In the genomic region with DNA sequence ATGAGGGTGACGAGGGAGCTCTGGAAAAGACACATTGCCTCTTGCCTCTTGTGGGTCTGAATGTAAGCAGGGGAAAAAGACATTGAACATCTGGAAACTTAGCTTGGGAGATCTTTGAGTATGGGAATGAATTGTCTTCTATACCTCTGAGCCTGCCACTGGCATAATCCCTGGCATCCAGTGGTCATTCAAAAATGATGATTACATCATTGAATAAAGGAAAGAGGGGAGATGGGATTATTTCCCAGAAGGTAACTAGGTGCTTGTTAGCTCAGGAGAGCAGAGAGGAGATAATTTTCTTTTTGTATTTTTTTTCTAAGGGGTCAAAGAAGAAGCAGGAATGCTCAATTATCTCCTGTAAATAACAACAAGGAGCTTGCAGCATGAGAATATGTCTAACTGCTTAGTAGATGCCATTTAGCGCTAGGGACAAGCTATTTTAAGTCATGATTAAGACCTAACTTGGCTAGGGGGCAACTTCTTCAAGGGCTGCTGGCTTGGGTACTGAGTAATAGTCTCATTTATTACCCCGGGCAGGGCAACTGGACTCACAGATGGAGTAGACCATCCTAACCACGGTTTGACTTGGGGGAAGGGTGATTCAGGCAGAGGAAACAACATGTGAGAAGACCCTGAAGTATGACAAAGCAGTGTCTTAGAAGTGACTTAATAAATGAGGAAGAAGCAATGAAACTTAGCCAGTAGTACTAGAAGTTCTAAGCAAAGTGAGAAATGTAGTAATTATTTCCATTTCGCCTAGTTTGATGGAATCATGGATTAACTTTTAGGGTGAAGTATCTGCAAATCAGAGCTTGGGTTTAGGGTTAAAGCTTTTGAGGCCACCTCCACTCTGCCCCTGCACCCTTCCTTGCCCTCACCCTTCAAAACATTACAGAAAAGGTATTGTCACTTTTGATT, we compare ENCODE assay signal across 19 cellular contexts. TPM values are rescaled to one million over a fixed set of nuclear protein-coding genes. Genes with fewer than 3 reads are reported as not detected.
DNase-seq lines count a peak whose midpoint lies in the region; ATAC-seq, FAIRE-seq and TF ChIP-seq lines count a peak whose summit lies in the region.
"Had no signal": no experiment of that assay in that cellular context is flagged by ENCODE, and none has a peak within 500 bp of the region (broad histone marks: within the 10 kb centered on the region; RNA-seq: fewer than 3 reads in every experiment).

No MANE protein-coding gene starts in this region.

- DNase-seq in CD1c-positive myeloid dendritic cell (ENCODE audit: extremely low spot score) (peak; percentile 7), GM12892 (ENCODE audit: insufficient read length) (no peak), myocyte (ENCODE audit: low read depth) (peak; percentile 64), coronary artery (ENCODE audit: low spot score) (no peak), NCI-H2227 treated with DMSO at 0.1 percent for 48 hours (lab: John Stamatoyannopoulos, UW) (no peak), H7 (no peak)
- DNase-seq in activated CD8-positive, alpha-beta T cell treated with anti-CD3 and anti-CD28 coated beads, Interleukin-2, amount 10 ng/mL, durations not matched to agents 7 days and 5 days = no peak
- DNase-seq: left lung, NCI-H774 had no signal

- peak overlapping the region; percentile 17 for H3K4me3 Mint-ChIP-seq in activated CD8-positive, alpha-beta T cell treated with anti-CD3 and anti-CD28 coated beads, Interleukin-2, amount 10 ng/mL, durations not matched to agents 7 days and 5 days

- FAIRE-seq in GM12892 (lab: Jason Lieb, UNC) = peak; percentile 48
- FAIRE-seq: TTC549, urothelium cell line had no signal

- CTCF ChIA-PET in activated CD8-positive, alpha-beta T cell treated with anti-CD3 and anti-CD28 coated beads, Interleukin-2, amount 10 ng/mL, durations not matched to agents 7 days and 5 days (lab: Charles Lee) = interaction anchor here (0.9 to 3.6 kb wide), 8 partner anchors 24 to 794 kb away, joined by 3 to 15 read pairs (median 4); no protein-coding TSS in a partner anchor

- no peak overlapping the region for H3K4me3 ChIP-seq in coronary artery
- H3K4me3 ChIP-seq in H7 (ENCODE audit: insufficient read depth, low read depth, low read length) = no peak overlapping the region
- H3K4me3 ChIP-seq: left lung had no signal

- POLR2A ChIA-PET in activated CD8-positive, alpha-beta T cell treated with anti-CD3 and anti-CD28 coated beads, Interleukin-2, amount 10 ng/mL, durations not matched to agents 7 days and 5 days (lab: Charles Lee) = interaction anchor here (1.0 to 1.8 kb wide), 4 partner anchors 19 to 813 kb away, joined by 3 to 13 read pairs (median 4); a partner anchor contains a TSS

- no peak for TF ChIP-seq CTCF in coronary artery (IDR thresholded peaks at IDR 0.05)

- H3K27me3 Mint-ChIP-seq in activated CD8-positive, alpha-beta T cell treated with anti-CD3 and anti-CD28 coated beads, Interleukin-2, amount 10 ng/mL, durations not matched to agents 7 days and 5 days (ENCODE audit: low read depth) = no peaks in the 10 kb centered on the region

- H3K4me1 Mint-ChIP-seq in activated CD8-positive, alpha-beta T cell treated with anti-CD3 and anti-CD28 coated beads, Interleukin-2, amount 10 ng/mL, durations not matched to agents 7 days and 5 days (ENCODE audit: low read depth) = peaks cover 69% of the 10 kb centered on the region

- H3K27me3 ChIP-seq in H7 (ENCODE audit: control insufficient read depth, insufficient read depth, low read length) = no peaks in the 10 kb centered on the region
- H3K27me3 ChIP-seq: left lung had no signal

- peak overlapping the region; percentile 77 for H3K27ac Mint-ChIP-seq in activated CD8-positive, alpha-beta T cell treated with anti-CD3 and anti-CD28 coated beads, Interleukin-2, amount 10 ng/mL, durations not matched to agents 7 days and 5 days

- H3K9me3 Mint-ChIP-seq in activated CD8-positive, alpha-beta T cell treated with anti-CD3 and anti-CD28 coated beads, Interleukin-2, amount 10 ng/mL, durations not matched to agents 7 days and 5 days (ENCODE audit: insufficient read depth) = peaks cover 2% of the 10 kb centered on the region

- peaks cover 22% of the 10 kb centered on the region for H3K36me3 Mint-ChIP-seq in activated CD8-positive, alpha-beta T cell treated with anti-CD3 and anti-CD28 coated beads, Interleukin-2, amount 10 ng/mL, durations not matched to agents 7 days and 5 days (ENCODE audit: low read depth)

- ATAC-seq in activated CD8-positive, alpha-beta T cell treated with anti-CD3 and anti-CD28 coated beads, Interleukin-2, amount 10 ng/mL, durations not matched to agents 7 days and 5 days = no peak
- ATAC-seq in GM19035 (IDR thresholded peaks at IDR 0.05; ENCODE audit: unreplicated experiment) = no peak
- ATAC-seq: left lung, SK-N-SH treated with all-trans-retinoic acid at 6 μM for 48 hours had no signal

- H3K36me3 ChIP-seq in H7 (replicated peaks; ENCODE audit: control insufficient read depth, insufficient read depth, low read length) = no peaks in the 10 kb centered on the region
- H3K36me3 ChIP-seq: left lung had no signal

- H3K27ac ChIP-seq in coronary artery = no peak overlapping the region
- H3K27ac ChIP-seq: left lung had no signal

- TF ChIP-seq POLR2A in GM12892 (IDR thresholded peaks at IDR 0.05; ENCODE audit: low read depth, low read length) = no peak

RNA-seq across cellular contexts. Expression of a gene that starts 11.1 kb away (rescaled TPM):
- polyA plus RNA-seq in GM12892 (2012; ENCODE audit: missing spikeins) = not detected
- total RNA-seq in activated CD8-positive, alpha-beta T cell treated with anti-CD3 and anti-CD28 coated beads, Interleukin-2, amount 10 ng/mL, durations not matched to agents 7 days and 5 days = 10 to 100 TPM; 41.2 to 41.8 TPM
- not detected in 2 replicates for total RNA-seq in myocyte
- polyA plus RNA-seq in myocyte (2012) = not detected
- total RNA-seq in H7 (2014; rRNA removed; shearing (Covaris generic)) = not detected in 2 replicates
- total RNA-seq: dermis microvascular lymphatic vessel endothelial cell, G401, glomerular endothelial cell, LHCN-M2, mucosa of gallbladder had no signal
- polyA plus RNA-seq: esophagus had no signal

RNA-seq across cellular contexts. Expression of a gene that starts 21.5 kb away (rescaled TPM):
- polyA plus RNA-seq in GM12892 (2012; ENCODE audit: missing spikeins) = 2.0 TPM
- total RNA-seq in activated CD8-positive, alpha-beta T cell treated with anti-CD3 and anti-CD28 coated beads, Interleukin-2, amount 10 ng/mL, durations not matched to agents 7 days and 5 days = 10 to 100 TPM; 38.3 to 41.8 TPM
- total RNA-seq in myocyte = not detected in 2 replicates
- not detected for polyA plus RNA-seq in myocyte (2012)
- 0.52 and 1.4 TPM in 2 replicates for total RNA-seq in H7 (2014; rRNA removed; shearing (Covaris generic))
- total RNA-seq: dermis microvascular lymphatic vessel endothelial cell, G401, glomerular endothelial cell, LHCN-M2 had no signal

Comparison
In these comparisons a context has a peak if more than half of its experiments do, and no peak if none do; other contexts are left out.
1. DNase-seq: peak in CD1c-positive myeloid dendritic cell (single experiment) and myocyte (single experiment); none in GM12892 (single experiment), activated CD8-positive, alpha-beta T cell treated with anti-CD3 and anti-CD28 coated beads, Interleukin-2, amount 10 ng/mL, durations not matched to agents 7 days and 5 days (single experiment), coronary artery (single experiment), NCI-H2227 treated with DMSO at 0.1 percent for 48 hours (single experiment) and H7 (single experiment).
2. RNA of a gene that starts 11.1 kb away (total RNA-seq): 41.2 to 41.8 TPM in activated CD8-positive, alpha-beta T cell treated with anti-CD3 and anti-CD28 coated beads, Interleukin-2, amount 10 ng/mL, durations not matched to agents 7 days and 5 days; not detected in myocyte and not detected in H7; every median in the first group is over 10 times any median in the second.
3. RNA of a gene that starts 21.5 kb away (total RNA-seq): 38.3 to 41.8 TPM in activated CD8-positive, alpha-beta T cell treated with anti-CD3 and anti-CD28 coated beads, Interleukin-2, amount 10 ng/mL, durations not matched to agents 7 days and 5 days; 0.52 to 1.4 TPM in H7 and not detected in myocyte; every median in the first group is over 10 times any median in the second.